ENCODE assay signal across 24 cellular contexts in the genomic region with DNA sequence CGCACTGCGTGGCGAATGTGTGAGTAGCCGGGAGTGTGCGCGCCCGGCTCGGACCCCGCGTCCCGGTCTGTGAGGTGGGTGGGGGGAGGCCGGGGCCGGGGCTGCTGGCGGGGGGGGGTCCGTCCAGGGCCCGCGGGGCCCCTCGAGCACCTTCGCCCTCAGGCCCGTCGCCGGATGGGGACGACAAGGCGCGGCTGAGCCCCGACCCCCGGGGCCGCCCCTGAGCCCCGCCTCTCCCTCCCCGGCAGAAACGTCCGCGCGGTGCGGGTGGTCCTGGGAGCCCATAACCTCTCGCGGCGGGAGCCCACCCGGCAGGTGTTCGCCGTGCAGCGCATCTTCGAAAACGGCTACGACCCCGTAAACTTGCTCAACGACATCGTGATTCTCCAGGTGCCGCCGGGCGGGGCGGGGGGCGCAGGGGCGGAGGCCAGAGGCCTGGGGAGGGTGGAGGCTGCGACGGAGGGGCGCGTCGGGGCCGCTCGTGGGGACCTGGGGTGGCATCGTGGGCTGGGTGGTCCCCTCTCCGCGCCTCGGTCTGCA. TPM values are rescaled to one million over a fixed set of nuclear protein-coding genes. Genes with fewer than 3 reads are reported as not detected.
A peak's percentile ranks its signal among the peaks of the same experiment; 100 is the strongest.
DNase-seq lines count a peak whose midpoint lies in the region; ATAC-seq, FAIRE-seq and TF ChIP-seq lines count a peak whose summit lies in the region.
"Had no signal": no experiment of that assay in that cellular context is flagged by ENCODE, and none has a peak within 500 bp of the region (broad histone marks: within the 10 kb centered on the region; RNA-seq: fewer than 3 reads in every experiment).

No MANE protein-coding gene starts in this region.

- no peak for DNase-seq in stimulated activated naive CD8-positive, alpha-beta T cell treated with anti-CD3 and anti-CD28 coated beads, Interleukin-15, amount 100 ng/mL, for 72 hours
- no peak for DNase-seq in stimulated activated naive CD8-positive, alpha-beta T cell treated with anti-CD3 and anti-CD28 coated beads, Interleukin-15, Interleukin-2, amounts not matched to agents 100 U/mL and 50 U/mL, for 24 hours
- peak; percentile 76 for DNase-seq in kidney
- peak in 1 of 2 donors; percentile 79 for DNase-seq in upper lobe of left lung
- DNase-seq in NCI-H526 treated with DMSO at 0.1 percent for 48 hours (lab: John Stamatoyannopoulos, UW) = no peak
- no peak for DNase-seq in cerebellum (ENCODE audit: low spot score)
- DNase-seq: 8988T; ACHN; C1 segment of cervical spinal cord; Caco-2; CD4-positive, CD25-positive, alpha-beta regulatory T cell; CD8-positive, alpha-beta T cell; DMS153; DND-41; GM23248; H7 had no signal

- no peaks in the 10 kb centered on the region for H3K36me3 Mint-ChIP-seq in stimulated activated memory B cell treated with anti-CD40 and anti-IgM and Interleukin-4, amounts not matched to agents 10 μg/mL and 1 μg/mL and 100 μg/mL, for 72 hours
- H3K36me3 Mint-ChIP-seq: CD4-positive, CD25-positive, alpha-beta regulatory T cell; CD8-positive, alpha-beta T cell had no signal

- no peak overlapping the region for H3K27ac ChIP-seq in kidney (ENCODE audit: low read depth in 2 of 2, low read length in 2 of 2)
- H3K27ac ChIP-seq in upper lobe of left lung = no peak overlapping the region
- H3K27ac ChIP-seq: GM23248 had no signal

- no peak for FAIRE-seq in kidney (lab: Jason Lieb, UNC)
- FAIRE-seq: A549, G401.6, GM12892, H1 had no signal

- peaks cover 59% of the 10 kb centered on the region for H3K27me3 Mint-ChIP-seq in stimulated activated naive CD8-positive, alpha-beta T cell treated with anti-CD3 and anti-CD28 coated beads, Interleukin-15, amount 100 ng/mL, for 72 hours
- H3K27me3 Mint-ChIP-seq in stimulated activated memory B cell treated with anti-CD40 and anti-IgM and Interleukin-4, amounts not matched to agents 10 μg/mL and 1 μg/mL and 100 μg/mL, for 72 hours = peaks cover 49% of the 10 kb centered on the region

- peaks cover 0 to 15% (median 8%) of the 10 kb centered on the region in 4 donors for H3K27me3 ChIP-seq in upper lobe of left lung

- H3K4me1 Mint-ChIP-seq in stimulated activated naive CD8-positive, alpha-beta T cell treated with anti-CD3 and anti-CD28 coated beads, Interleukin-15, amount 100 ng/mL, for 72 hours = no peaks in the 10 kb centered on the region
- peaks cover 10% of the 10 kb centered on the region for H3K4me1 Mint-ChIP-seq in stimulated activated memory B cell treated with anti-CD40 and anti-IgM and Interleukin-4, amounts not matched to agents 10 μg/mL and 1 μg/mL and 100 μg/mL, for 72 hours

- intact Hi-C loops in kidney (cut with DNase I) = no loop called here

- H3K27ac Mint-ChIP-seq in stimulated activated naive CD8-positive, alpha-beta T cell treated with anti-CD3 and anti-CD28 coated beads, Interleukin-15, amount 100 ng/mL, for 72 hours = no peak overlapping the region
- no peak overlapping the region for H3K27ac Mint-ChIP-seq in stimulated activated memory B cell treated with anti-CD40 and anti-IgM and Interleukin-4, amounts not matched to agents 10 μg/mL and 1 μg/mL and 100 μg/mL, for 72 hours
- H3K27ac Mint-ChIP-seq: CD4-positive, CD25-positive, alpha-beta regulatory T cell; CD8-positive, alpha-beta T cell had no signal

- H3K9me3 Mint-ChIP-seq in stimulated activated naive CD8-positive, alpha-beta T cell treated with anti-CD3 and anti-CD28 coated beads, Interleukin-15, amount 100 ng/mL, for 72 hours = no peaks in the 10 kb centered on the region
- H3K9me3 Mint-ChIP-seq in stimulated activated memory B cell treated with anti-CD40 and anti-IgM and Interleukin-4, amounts not matched to agents 10 μg/mL and 1 μg/mL and 100 μg/mL, for 72 hours = no peaks in the 10 kb centered on the region
- H3K9me3 Mint-ChIP-seq: CD8-positive, alpha-beta T cell had no signal

- WGBS in upper lobe of left lung, 2 donors = 9 to 60% methylated on average over 1 to 18 of the region's 65 CpGs

- no peak overlapping the region for H3K9ac ChIP-seq in kidney (ENCODE audit: low read length in 2 of 2)
- H3K9ac ChIP-seq: GM23248 had no signal

- H3K4me1 ChIP-seq in kidney (ENCODE audit: control insufficient read depth in 1 of 2, insufficient read depth in 1 of 2, low read depth in 1 of 2, low read length in 2 of 2) (peaks cover 0 to 7% of the 10 kb centered on the region in 2 donors), upper lobe of left lung (peaks cover 9 to 29% (median 13%) of the 10 kb centered on the region in 4 donors)
- H3K4me1 ChIP-seq: Caco-2 had no signal

- no peak for TF ChIP-seq POLR2A in upper lobe of left lung (IDR thresholded peaks at IDR 0.05)

- TF ChIP-seq CTCF in kidney (IDR thresholded peaks at IDR 0.05; ENCODE audit: borderline replicate concordance, extremely low read depth, insufficient read depth) (no peak), upper lobe of left lung (IDR thresholded peaks at IDR 0.05) (no peak)

- H3K36me3 ChIP-seq in kidney (ENCODE audit: control insufficient read depth in 1 of 2, insufficient read depth in 2 of 2, low read length in 2 of 2) (no peaks in the 10 kb centered on the region), upper lobe of left lung (no peaks in the 10 kb centered on the region)

- H3K9me3 ChIP-seq in kidney (ENCODE audit: control insufficient read depth in 1 of 2, low read length in 2 of 2) = no peaks in the 10 kb centered on the region
- no peaks in the 10 kb centered on the region for H3K9me3 ChIP-seq in upper lobe of left lung
- H3K9me3 ChIP-seq: A549, Caco-2 had no signal

- no peak for TF ChIP-seq EP300 in upper lobe of left lung (IDR thresholded peaks at IDR 0.05)

- ATAC-seq in stimulated activated naive CD8-positive, alpha-beta T cell treated with anti-CD3 and anti-CD28 coated beads, Interleukin-15, amount 100 ng/mL, for 72 hours = peak; percentile 11
- no peak for ATAC-seq in stimulated activated naive CD8-positive, alpha-beta T cell treated with anti-CD3 and anti-CD28 coated beads, Interleukin-15, Interleukin-2, amounts not matched to agents 100 U/mL and 50 U/mL, for 24 hours
- peak; percentile 64 for ATAC-seq in stimulated activated memory B cell treated with anti-CD40 and anti-IgM and Interleukin-4, amounts not matched to agents 10 μg/mL and 1 μg/mL and 100 μg/mL, for 72 hours
- ATAC-seq in upper lobe of left lung (ENCODE audit: low FRiP score in 2 of 2) (no peak), HG03439 (IDR thresholded peaks at IDR 0.05; ENCODE audit: unreplicated experiment) (no peak)
- ATAC-seq: A549; CD8-positive, alpha-beta T cell; HCT116 had no signal

- H3K4me3 ChIP-seq in kidney (ENCODE audit: low read length in 2 of 2) = no peak overlapping the region
- H3K4me3 ChIP-seq in upper lobe of left lung = peak overlapping the region in 3 of 4 donors; percentile 7 to 19 (median 10)
- H3K4me3 ChIP-seq: A549, GM23248 had no signal

- H3K4me3 Mint-ChIP-seq in stimulated activated naive CD8-positive, alpha-beta T cell treated with anti-CD3 and anti-CD28 coated beads, Interleukin-15, amount 100 ng/mL, for 72 hours = no peak overlapping the region
- no peak overlapping the region for H3K4me3 Mint-ChIP-seq in stimulated activated memory B cell treated with anti-CD40 and anti-IgM and Interleukin-4, amounts not matched to agents 10 μg/mL and 1 μg/mL and 100 μg/mL, for 72 hours
- H3K4me3 Mint-ChIP-seq: CD4-positive, CD25-positive, alpha-beta regulatory T cell; CD8-positive, alpha-beta T cell had no signal

RNA-seq across cellular contexts. Expression of a gene that starts 1.0 kb away (rescaled TPM):
- 0.85 TPM for total RNA-seq in kidney
- polyA plus RNA-seq in kidney (ENCODE audit: insufficient read depth, low read depth, low replicate concordance) = not detected
- total RNA-seq in upper lobe of left lung = 10 to 100 TPM in 1 of 6 donors, 1 to 10 TPM in 2, under 1 TPM in 2, not detected in 1; 0.69 to 11.9 (median 1.3) TPM
- 0.36 TPM for total RNA-seq in cerebellum
- total RNA-seq: Caco-2; CD4-positive, CD25-positive, alpha-beta regulatory T cell; CD8-positive, alpha-beta T cell; GM23248; H1; H7 had no signal
- polyA plus RNA-seq: CD4-positive, CD25-positive, alpha-beta regulatory T cell; H1 had no signal

RNA-seq across cellular contexts. Expression of a gene that starts 6.4 kb away (rescaled TPM):
- total RNA-seq in kidney = 35.1 TPM
- polyA plus RNA-seq in kidney (ENCODE audit: insufficient read depth, low read depth, low replicate concordance) = 4.6 TPM
- total RNA-seq in upper lobe of left lung = 100 to 1,000 TPM; 101 to 393 (median 259) TPM
- total RNA-seq in cerebellum = 1.8 TPM

RNA-seq across cellular contexts. Expression of a gene that starts 12.3 kb away (rescaled TPM):
- not detected for total RNA-seq in kidney
- polyA plus RNA-seq in kidney (ENCODE audit: insufficient read depth, low read depth, low replicate concordance) = not detected
- 1 to 10 TPM in 2 of 6 donors, not detected in 4; 1.1 to 9.4 TPM for total RNA-seq in upper lobe of left lung
- 0.82 TPM for total RNA-seq in cerebellum
- total RNA-seq: CD4-positive, CD25-positive, alpha-beta regulatory T cell; CD8-positive, alpha-beta T cell; GM23248 had no signal
- polyA plus RNA-seq: BJ; CD4-positive, CD25-positive, alpha-beta regulatory T cell; GM23248 had no signal

RNA-seq across cellular contexts. Expression of a gene that starts 25.4 kb away (rescaled TPM):
- 0.50 TPM for total RNA-seq in kidney
- not detected for polyA plus RNA-seq in kidney (ENCODE audit: insufficient read depth, low read depth, low replicate concordance)
- 10 to 100 TPM in 1 of 6 donors, 1 to 10 TPM in 5; 2.0 to 13.6 (median 5.3) TPM for total RNA-seq in upper lobe of left lung
- total RNA-seq in cerebellum = 0.91 TPM
- total RNA-seq: Caco-2, GM23248 had no signal
- polyA plus RNA-seq: CD4-positive, CD25-positive, alpha-beta regulatory T cell; GM23248 had no signal

RNA-seq across cellular contexts. Expression of a gene that starts 31.3 kb away (rescaled TPM):
- total RNA-seq in kidney (not detected), upper lobe of left lung (10 to 100 TPM in 1 of 6 donors, 1 to 10 TPM in 4, under 1 TPM in 1; 0.63 to 14.2 (median 5.6) TPM), cerebellum (58.1 TPM)
- not detected for polyA plus RNA-seq in kidney (ENCODE audit: insufficient read depth, low read depth, low replicate concordance)
- total RNA-seq: CD4-positive, CD25-positive, alpha-beta regulatory T cell; CD8-positive, alpha-beta T cell had no signal
- polyA plus RNA-seq: CD4-positive, CD25-positive, alpha-beta regulatory T cell; GM23248 had no signal

Comparison
In these comparisons a context has a peak if more than half of its experiments do, and no peak if none do; other contexts are left out.
1. ATAC-seq: peak in stimulated activated naive CD8-positive, alpha-beta T cell treated with anti-CD3 and anti-CD28 coated beads, Interleukin-15, amount 100 ng/mL, for 72 hours (single experiment) and stimulated activated memory B cell treated with anti-CD40 and anti-IgM and Interleukin-4, amounts not matched to agents 10 μg/mL and 1 μg/mL and 100 μg/mL, for 72 hours (single experiment); none in stimulated activated naive CD8-positive, alpha-beta T cell treated with anti-CD3 and anti-CD28 coated beads, Interleukin-15, Interleukin-2, amounts not matched to agents 100 U/mL and 50 U/mL, for 24 hours (single experiment), upper lobe of left lung (0 of 2) and HG03439 (single experiment).
2. H3K4me3 ChIP-seq: peak in upper lobe of left lung (3 of 4); none in kidney (0 of 2).
3. RNA of a gene that starts 6.4 kb away (total RNA-seq): 101 to 393 TPM in upper lobe of left lung and 35.1 TPM in kidney (single experiment); 1.8 TPM in cerebellum (single experiment); every median in the first group is over 10 times any median in the second.